In genomic region chr1:46288485-46289133, GRCh38 we compare ENCODE assay signal across 14 cellular contexts. TPM values are rescaled to one million over a fixed set of nuclear protein-coding genes. Genes with fewer than 3 reads are reported as not detected.
DNase-seq lines count a peak whose midpoint lies in the region; ATAC-seq and TF ChIP-seq lines count a peak whose summit lies in the region.
"Had no signal": no experiment of that assay in that cellular context is flagged by ENCODE, and none has a peak within 500 bp of the region (broad histone marks: within the 10 kb centered on the region; RNA-seq: fewer than 3 reads in every experiment).

No MANE protein-coding gene starts in this region.

- H3K9me3 Mint-ChIP-seq in endodermal cell: no peaks in the 10 kb centered on the region
- H3K9me3 Mint-ChIP-seq in activated naive CD4-positive, alpha-beta T cell treated with anti-CD3 and anti-CD28 coated beads for 36 hours: no peaks in the 10 kb centered on the region

- H3K27ac ChIP-seq in RWPE1 (no peak overlapping the region), endodermal cell (ENCODE audit: low read depth, low read length) (peak overlapping the region; percentile 29)
- H3K27ac ChIP-seq: left ventricle myocardium inferior, vagina had no signal

- 88 to 90% methylated on average over 1 of the region's 1 CpG for WGBS in endodermal cell (ENCODE audit: insufficient coverage in 1 of 2, insufficient read length in 1 of 2), 2 experiments

- intact Hi-C loops in activated naive CD4-positive, alpha-beta T cell treated with anti-CD3 and anti-CD28 coated beads for 36 hours (cut with micrococcal nuclease): loop anchor here (5.0 kb wide), 1 partner anchor 41 kb away; the partner anchor contains the start of gene RAD54L

- H3K27ac Mint-ChIP-seq in endodermal cell: no peak overlapping the region
- no peak overlapping the region for H3K27ac Mint-ChIP-seq in activated naive CD4-positive, alpha-beta T cell treated with anti-CD3 and anti-CD28 coated beads for 36 hours

- no peak overlapping the region for H3K9ac ChIP-seq in endodermal cell (ENCODE audit: extremely low read depth, low read length, poor library complexity, severe bottlenecking)

- H3K36me3 ChIP-seq in endodermal cell (ENCODE audit: control insufficient read depth, insufficient read depth, low read length): peaks cover 78% of the 10 kb centered on the region

- no peaks in the 10 kb centered on the region for H3K4me1 Mint-ChIP-seq in endodermal cell
- peaks cover 14% of the 10 kb centered on the region for H3K4me1 Mint-ChIP-seq in activated naive CD4-positive, alpha-beta T cell treated with anti-CD3 and anti-CD28 coated beads for 36 hours (ENCODE audit: low read depth)

- no peak overlapping the region for H3K4me3 Mint-ChIP-seq in endodermal cell
- no peak overlapping the region for H3K4me3 Mint-ChIP-seq in activated naive CD4-positive, alpha-beta T cell treated with anti-CD3 and anti-CD28 coated beads for 36 hours

- TF ChIP-seq CTCF in RWPE1 (conservative IDR thresholded peaks at IDR 0.05; ENCODE audit: low read depth) (no peak), endodermal cell (conservative IDR thresholded peaks at IDR 0.05) (no peak)

- ATAC-seq in GM21619 (IDR thresholded peaks at IDR 0.05; ENCODE audit: unreplicated experiment): no peak
- no peak for ATAC-seq in GM19328 (IDR thresholded peaks at IDR 0.05; ENCODE audit: unreplicated experiment)

- no peaks in the 10 kb centered on the region for H3K9me3 ChIP-seq in endodermal cell (ENCODE audit: control insufficient read depth, low read length)
- H3K9me3 ChIP-seq: left ventricle myocardium inferior, vagina had no signal

- no peaks in the 10 kb centered on the region for H3K27me3 ChIP-seq in endodermal cell (ENCODE audit: control insufficient read depth, insufficient read depth, low read length, poor library complexity, severe bottlenecking)
- H3K27me3 ChIP-seq: vagina had no signal

- peak; percentile 71 for DNase-seq in EL
- peak; percentile 39 for DNase-seq in RWPE1 (ENCODE audit: low spot score)
- no peak for DNase-seq in endodermal cell
- peak; percentile 35 for DNase-seq in myocyte (ENCODE audit: low read depth)
- no peak for DNase-seq in DMS 273 (lab: John Stamatoyannopoulos, UW; ENCODE audit: unreplicated experiment)
- no peak for DNase-seq in activated naive CD4-positive, alpha-beta T cell treated with anti-CD3 and anti-CD28 coated beads for 36 hours
- DNase-seq: activated gamma-delta T cell treated with Interleukin-2 at 50 U/mL for 16 hours, GF-D8, left ventricle myocardium inferior, NCI-H1417 treated with DMSO at 0.1 percent for 48 hours, posterior cingulate gyrus had no signal

- H3K4me3 ChIP-seq in endodermal cell (ENCODE audit: low read length): no peak overlapping the region
- H3K4me3 ChIP-seq: left ventricle myocardium inferior, vagina had no signal

- POLR2A ChIA-PET in RWPE1 (lab: Yijun Ruan, JAX; ENCODE audit: low non-redundant PET): no interaction called here

- CTCF ChIA-PET in RWPE1 (lab: Yijun Ruan, JAX): no interaction called here
- CTCF ChIA-PET in activated naive CD4-positive, alpha-beta T cell treated with anti-CD3 and anti-CD28 coated beads for 36 hours (lab: Charles Lee): no interaction called here

- no peaks in the 10 kb centered on the region for H3K4me1 ChIP-seq in endodermal cell (ENCODE audit: control insufficient read depth, insufficient read depth, low read length)
- H3K4me1 ChIP-seq: vagina had no signal

- H3K27me3 Mint-ChIP-seq in endodermal cell (ENCODE audit: insufficient read depth): no peaks in the 10 kb centered on the region
- H3K27me3 Mint-ChIP-seq in activated naive CD4-positive, alpha-beta T cell treated with anti-CD3 and anti-CD28 coated beads for 36 hours (ENCODE audit: low read depth): no peaks in the 10 kb centered on the region

- H3K36me3 Mint-ChIP-seq in endodermal cell (ENCODE audit: low read depth): peaks cover 54% of the 10 kb centered on the region
- H3K36me3 Mint-ChIP-seq in activated naive CD4-positive, alpha-beta T cell treated with anti-CD3 and anti-CD28 coated beads for 36 hours (ENCODE audit: low read depth): peaks cover 28% of the 10 kb centered on the region

RNA-seq across cellular contexts. Expression of gene LRRC41, which starts 14.8 kb away (rescaled TPM):
- total RNA-seq in endodermal cell (10 to 100 TPM; 74.2 to 88.9 TPM), myocyte (97.9 and 104 TPM in 2 replicates)
- polyA plus RNA-seq in endodermal cell (2013, experiment 1 of 2): 65.0 TPM
- polyA plus RNA-seq in endodermal cell (2013, experiment 2 of 2): 60.3 TPM
- 58.6 TPM for polyA plus RNA-seq in myocyte (2012)
- 10 to 100 TPM; 28.0 to 29.8 TPM for total RNA-seq in activated naive CD4-positive, alpha-beta T cell treated with anti-CD3 and anti-CD28 coated beads for 36 hours

RNA-seq across cellular contexts. Expression of gene UQCRH, which starts 14.9 kb away (rescaled TPM):
- total RNA-seq in endodermal cell (100 to 1,000 TPM; 375 to 400 TPM), myocyte (345 and 386 TPM in 2 replicates)
- 425 TPM for polyA plus RNA-seq in endodermal cell (2013, experiment 1 of 2)
- polyA plus RNA-seq in endodermal cell (2013, experiment 2 of 2): 398 TPM
- 394 TPM for polyA plus RNA-seq in myocyte (2012)
- total RNA-seq in activated naive CD4-positive, alpha-beta T cell treated with anti-CD3 and anti-CD28 coated beads for 36 hours: 100 to 1,000 TPM; 403 to 409 TPM

RNA-seq across cellular contexts. Expression of gene RAD54L, which starts 41.0 kb away (rescaled TPM):
- total RNA-seq in endodermal cell (10 to 100 TPM; 38.6 to 58.3 TPM), myocyte (0.52 and 0.59 TPM in 2 replicates)
- polyA plus RNA-seq in endodermal cell (2013, experiment 1 of 2): 31.0 TPM
- polyA plus RNA-seq in endodermal cell (2013, experiment 2 of 2): 30.3 TPM
- polyA plus RNA-seq in myocyte (2012): 0.30 TPM
- 10 to 100 TPM; 83.9 to 88.0 TPM for total RNA-seq in activated naive CD4-positive, alpha-beta T cell treated with anti-CD3 and anti-CD28 coated beads for 36 hours

RNA-seq across cellular contexts. Expression of gene NSUN4, which starts 52.0 kb away (rescaled TPM):
- total RNA-seq in endodermal cell (10 to 100 TPM; 16.3 to 19.0 TPM), myocyte (11.3 and 12.3 TPM in 2 replicates)
- 16.5 TPM for polyA plus RNA-seq in endodermal cell (2013, experiment 1 of 2)
- 15.7 TPM for polyA plus RNA-seq in endodermal cell (2013, experiment 2 of 2)
- polyA plus RNA-seq in myocyte (2012): 15.5 TPM
- total RNA-seq in activated naive CD4-positive, alpha-beta T cell treated with anti-CD3 and anti-CD28 coated beads for 36 hours: 10 to 100 TPM; 33.6 to 37.8 TPM

Comparison
In these comparisons a context has a peak if more than half of its experiments do, and no peak if none do; other contexts are left out.
1. DNase-seq: peak in EL (single experiment), RWPE1 (single experiment) and myocyte (single experiment); none in endodermal cell (single experiment), DMS 273 (single experiment) and activated naive CD4-positive, alpha-beta T cell treated with anti-CD3 and anti-CD28 coated beads for 36 hours (single experiment).
2. RNA of gene RAD54L, which starts 41.0 kb away (total RNA-seq): 83.9 to 88.0 TPM in activated naive CD4-positive, alpha-beta T cell treated with anti-CD3 and anti-CD28 coated beads for 36 hours and 38.6 to 58.3 TPM in endodermal cell; 0.52 to 0.59 TPM in myocyte; every median in the first group is over 10 times any median in the second.